Comparison of ENCODE assay signal across 1 cellular context in the genomic region with DNA sequence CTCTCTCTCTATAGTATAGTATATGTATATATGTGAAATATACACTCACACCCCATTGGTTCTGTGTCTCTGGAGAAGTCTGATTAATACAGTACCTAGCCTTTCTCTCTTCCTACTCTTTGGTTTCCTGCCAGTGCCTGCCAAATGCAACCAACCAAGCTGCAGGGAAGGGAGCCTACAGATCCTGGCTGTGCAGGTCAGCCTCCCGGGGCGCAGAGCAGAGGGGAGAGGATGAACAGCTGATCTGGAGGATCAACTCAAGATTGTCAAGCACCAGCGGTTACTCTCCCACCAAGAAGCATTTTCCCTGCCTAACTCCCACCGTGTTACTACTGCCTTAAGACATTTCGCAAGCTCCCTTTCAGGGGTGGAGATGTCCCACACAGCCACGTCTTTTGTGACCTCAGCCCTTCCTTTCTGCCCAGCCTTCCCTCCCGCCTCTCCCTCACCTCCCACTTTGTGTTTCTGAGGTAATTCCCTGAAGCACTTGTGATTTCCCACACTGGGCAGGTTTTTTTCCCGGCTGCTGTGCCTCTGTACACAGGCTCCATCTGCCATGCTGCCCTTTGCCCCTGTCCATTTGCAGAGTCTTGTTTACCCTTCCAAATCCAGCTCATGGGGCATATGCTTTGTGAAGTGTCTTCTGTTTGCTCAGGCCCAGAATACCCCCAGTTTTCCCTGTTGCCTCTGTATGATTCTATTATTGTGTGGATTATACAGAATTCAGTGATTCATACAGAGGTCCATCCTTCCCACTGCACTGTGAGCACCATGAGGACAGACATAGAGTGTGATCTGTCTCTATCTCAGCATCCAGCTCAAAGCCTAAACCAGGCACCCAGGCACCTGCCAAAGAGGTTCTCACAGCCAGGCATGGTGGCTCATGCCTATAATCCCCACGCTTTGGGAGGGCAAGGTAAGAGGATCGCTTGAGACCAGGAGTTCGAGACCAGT.
TF ChIP-seq lines count a peak whose summit lies in the region.

No MANE protein-coding gene starts in this region.

TF ChIP-seq in HepG2, 621 proteins besides CTCF, POLR2A, EP300 and RAD21 (continued from another document and continues in another):
- TF ChIP-seq, protein P1, sequence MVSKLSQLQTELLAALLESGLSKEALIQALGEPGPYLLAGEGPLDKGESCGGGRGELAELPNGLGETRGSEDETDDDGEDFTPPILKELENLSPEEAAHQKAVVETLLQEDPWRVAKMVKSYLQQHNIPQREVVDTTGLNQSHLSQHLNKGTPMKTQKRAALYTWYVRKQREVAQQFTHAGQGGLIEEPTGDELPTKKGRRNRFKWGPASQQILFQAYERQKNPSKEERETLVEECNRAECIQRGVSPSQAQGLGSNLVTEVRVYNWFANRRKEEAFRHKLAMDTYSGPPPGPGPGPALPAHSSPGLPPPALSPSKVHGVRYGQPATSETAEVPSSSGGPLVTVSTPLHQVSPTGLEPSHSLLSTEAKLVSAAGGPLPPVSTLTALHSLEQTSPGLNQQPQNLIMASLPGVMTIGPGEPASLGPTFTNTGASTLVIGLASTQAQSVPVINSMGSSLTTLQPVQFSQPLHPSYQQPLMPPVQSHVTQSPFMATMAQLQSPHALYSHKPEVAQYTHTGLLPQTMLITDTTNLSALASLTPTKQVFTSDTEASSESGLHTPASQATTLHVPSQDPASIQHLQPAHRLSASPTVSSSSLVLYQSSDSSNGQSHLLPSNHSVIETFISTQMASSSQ (IDR thresholded peaks at IDR 0.05; ENCODE audit: low read depth) = peak; percentile 73; the same call in 1 of the 2 replicates
- TF ChIP-seq, protein P1 (CRISPR knock-in tag; IDR thresholded peaks at IDR 0.05; ENCODE audit: borderline replicate concordance) = peak; percentile 90; the same call in 1 of the 2 replicates
- TF ChIP-seq ISL2 (CRISPR knock-in tag; IDR thresholded peaks at IDR 0.05) = peak; percentile 93
- TF ChIP-seq DPF2 (CRISPR knock-in tag; IDR thresholded peaks at IDR 0.05; ENCODE audit: borderline replicate concordance, low read depth) = peak; percentile 84
- TF ChIP-seq CHD4 (IDR thresholded peaks at IDR 0.05; ENCODE audit: borderline replicate concordance, low read length) = no peak
- TF ChIP-seq PHF5A (CRISPR knock-in tag; IDR thresholded peaks at IDR 0.05; ENCODE audit: low read depth, unreplicated experiment) = peak; percentile 40
- TF ChIP-seq SP2 (CRISPR knock-in tag; IDR thresholded peaks at IDR 0.05) = no peak
- 0 out of 2 replicates have a peak, but pooled peaks have one; percentile 36 for TF ChIP-seq ZNF136 (CRISPR knock-in tag; IDR thresholded peaks at IDR 0.05; ENCODE audit: low read depth)
- TF ChIP-seq GATAD1 (CRISPR knock-in tag; IDR thresholded peaks at IDR 0.05) = peak; percentile 72
- peak; percentile 57 for TF ChIP-seq POLR2G (IDR thresholded peaks at IDR 0.05; ENCODE audit: low read depth, low read length)
- TF ChIP-seq ZNF317 (CRISPR knock-in tag; IDR thresholded peaks at IDR 0.05) = peak; percentile 77; the same call in 1 of the 2 replicates
- TF ChIP-seq, protein P2, sequence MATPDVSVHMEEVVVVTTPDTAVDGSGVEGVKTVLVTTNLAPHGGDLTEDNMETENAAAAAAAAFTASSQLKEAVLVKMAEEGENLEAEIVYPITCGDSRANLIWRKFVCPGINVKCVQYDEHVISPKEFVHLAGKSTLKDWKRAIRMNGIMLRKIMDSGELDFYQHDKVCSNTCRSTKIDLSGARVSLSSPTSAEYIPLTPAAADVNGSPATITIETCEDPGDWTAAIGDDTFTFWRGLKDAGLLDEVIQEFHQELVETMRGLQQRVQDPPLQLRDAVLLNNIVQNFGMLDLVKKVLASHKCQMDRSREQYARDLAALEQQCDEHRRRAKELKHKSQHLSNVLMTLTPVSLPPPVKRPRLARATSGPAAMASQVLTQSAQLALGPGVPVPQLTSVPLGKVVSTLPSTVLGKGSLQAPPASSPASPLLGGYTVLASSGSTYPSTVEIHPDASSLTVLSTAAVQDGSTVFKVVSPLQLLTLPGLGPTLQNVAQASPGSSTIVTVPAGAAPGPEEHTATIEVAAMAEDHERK (CRISPR knock-in tag; IDR thresholded peaks at IDR 0.05; ENCODE audit: low read depth) = no peak
- TF ChIP-seq TGIF2 (CRISPR knock-in tag; IDR thresholded peaks at IDR 0.05) = peak; percentile 84
- TF ChIP-seq, protein P3, sequence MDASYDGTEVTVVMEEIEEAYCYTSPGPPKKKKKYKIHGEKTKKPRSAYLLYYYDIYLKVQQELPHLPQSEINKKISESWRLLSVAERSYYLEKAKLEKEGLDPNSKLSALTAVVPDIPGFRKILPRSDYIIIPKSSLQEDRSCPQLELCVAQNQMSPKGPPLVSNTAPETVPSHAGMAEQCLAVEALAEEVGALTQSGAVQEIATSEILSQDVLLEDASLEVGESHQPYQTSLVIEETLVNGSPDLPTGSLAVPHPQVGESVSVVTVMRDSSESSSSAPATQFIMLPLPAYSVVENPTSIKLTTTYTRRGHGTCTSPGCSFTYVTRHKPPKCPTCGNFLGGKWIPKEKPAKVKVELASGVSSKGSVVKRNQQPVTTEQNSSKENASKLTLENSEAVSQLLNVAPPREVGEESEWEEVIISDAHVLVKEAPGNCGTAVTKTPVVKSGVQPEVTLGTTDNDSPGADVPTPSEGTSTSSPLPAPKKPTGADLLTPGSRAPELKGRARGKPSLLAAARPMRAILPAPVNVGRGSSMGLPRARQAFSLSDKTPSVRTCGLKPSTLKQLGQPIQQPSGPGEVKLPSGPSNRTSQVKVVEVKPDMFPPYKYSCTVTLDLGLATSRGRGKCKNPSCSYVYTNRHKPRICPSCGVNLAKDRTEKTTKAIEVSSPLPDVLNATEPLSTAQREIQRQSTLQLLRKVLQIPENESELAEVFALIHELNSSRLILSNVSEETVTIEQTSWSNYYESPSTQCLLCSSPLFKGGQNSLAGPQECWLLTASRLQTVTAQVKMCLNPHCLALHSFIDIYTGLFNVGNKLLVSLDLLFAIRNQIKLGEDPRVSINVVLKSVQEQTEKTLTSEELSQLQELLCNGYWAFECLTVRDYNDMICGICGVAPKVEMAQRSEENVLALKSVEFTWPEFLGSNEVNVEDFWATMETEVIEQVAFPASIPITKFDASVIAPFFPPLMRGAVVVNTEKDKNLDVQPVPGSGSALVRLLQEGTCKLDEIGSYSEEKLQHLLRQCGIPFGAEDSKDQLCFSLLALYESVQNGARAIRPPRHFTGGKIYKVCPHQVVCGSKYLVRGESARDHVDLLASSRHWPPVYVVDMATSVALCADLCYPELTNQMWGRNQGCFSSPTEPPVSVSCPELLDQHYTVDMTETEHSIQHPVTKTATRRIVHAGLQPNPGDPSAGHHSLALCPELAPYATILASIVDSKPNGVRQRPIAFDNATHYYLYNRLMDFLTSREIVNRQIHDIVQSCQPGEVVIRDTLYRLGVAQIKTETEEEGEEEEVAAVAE (CRISPR knock-in tag; IDR thresholded peaks at IDR 0.05; ENCODE audit: borderline replicate concordance) = no peak
- peak; percentile 93 for TF ChIP-seq ZMYM4 (CRISPR knock-in tag; IDR thresholded peaks at IDR 0.05)
- TF ChIP-seq PRMT3 (CRISPR knock-in tag; IDR thresholded peaks at IDR 0.05; ENCODE audit: borderline replicate concordance, low read depth) = peak; percentile 67; the same call in 1 of the 2 replicates
- peak; percentile 94; the same call in 1 of the 2 replicates for TF ChIP-seq SMYD3 (CRISPR knock-in tag; IDR thresholded peaks at IDR 0.05)
- no peak for TF ChIP-seq ZFP36 (IDR thresholded peaks at IDR 0.05; ENCODE audit: borderline replicate concordance, low read depth, low read length, partially characterized antibody)
- TF ChIP-seq RARA (CRISPR knock-in tag; IDR thresholded peaks at IDR 0.05) = peak; percentile 85
- TF ChIP-seq MXI1 (IDR thresholded peaks at IDR 0.05; ENCODE audit: borderline replicate concordance, low read depth, low read length) = peak; percentile 58; the same call in 1 of the 3 replicates
- peak; percentile 54; the same call in 1 of the 2 replicates for TF ChIP-seq ZMYM2 (CRISPR knock-in tag; IDR thresholded peaks at IDR 0.05)
- TF ChIP-seq, protein P4, sequence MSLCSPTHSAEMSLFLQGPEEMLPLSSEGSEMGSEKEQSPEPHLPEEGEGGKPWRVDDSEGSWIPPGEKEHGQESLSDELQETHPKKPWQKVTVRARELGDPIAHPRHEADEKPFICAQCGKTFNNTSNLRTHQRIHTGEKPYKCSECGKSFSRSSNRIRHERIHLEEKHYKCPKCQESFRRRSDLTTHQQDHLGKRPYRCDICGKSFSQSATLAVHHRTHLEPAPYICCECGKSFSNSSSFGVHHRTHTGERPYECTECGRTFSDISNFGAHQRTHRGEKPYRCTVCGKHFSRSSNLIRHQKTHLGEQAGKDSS (CRISPR knock-in tag; IDR thresholded peaks at IDR 0.05; ENCODE audit: borderline replicate concordance, low read depth) = peak; percentile 48; the same call in 1 of the 2 replicates
- peak; percentile 87 to 88 for TF ChIP-seq NR2F1 (CRISPR knock-in tag; IDR thresholded peaks at IDR 0.05)
- peak; percentile 91; the same call in 1 of the 2 replicates for TF ChIP-seq SSRP1 (CRISPR knock-in tag; IDR thresholded peaks at IDR 0.05)
- no peak for TF ChIP-seq ZFP62 (CRISPR knock-in tag; IDR thresholded peaks at IDR 0.05)
- TF ChIP-seq, protein P5, sequence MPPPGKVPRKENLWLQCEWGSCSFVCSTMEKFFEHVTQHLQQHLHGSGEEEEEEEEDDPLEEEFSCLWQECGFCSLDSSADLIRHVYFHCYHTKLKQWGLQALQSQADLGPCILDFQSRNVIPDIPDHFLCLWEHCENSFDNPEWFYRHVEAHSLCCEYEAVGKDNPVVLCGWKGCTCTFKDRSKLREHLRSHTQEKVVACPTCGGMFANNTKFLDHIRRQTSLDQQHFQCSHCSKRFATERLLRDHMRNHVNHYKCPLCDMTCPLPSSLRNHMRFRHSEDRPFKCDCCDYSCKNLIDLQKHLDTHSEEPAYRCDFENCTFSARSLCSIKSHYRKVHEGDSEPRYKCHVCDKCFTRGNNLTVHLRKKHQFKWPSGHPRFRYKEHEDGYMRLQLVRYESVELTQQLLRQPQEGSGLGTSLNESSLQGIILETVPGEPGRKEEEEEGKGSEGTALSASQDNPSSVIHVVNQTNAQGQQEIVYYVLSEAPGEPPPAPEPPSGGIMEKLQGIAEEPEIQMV (CRISPR knock-in tag; IDR thresholded peaks at IDR 0.05; ENCODE audit: low read depth) = peak; percentile 72
- peak; percentile 96 for TF ChIP-seq PITX1 (CRISPR knock-in tag; IDR thresholded peaks at IDR 0.05)
- TF ChIP-seq, protein P6, sequence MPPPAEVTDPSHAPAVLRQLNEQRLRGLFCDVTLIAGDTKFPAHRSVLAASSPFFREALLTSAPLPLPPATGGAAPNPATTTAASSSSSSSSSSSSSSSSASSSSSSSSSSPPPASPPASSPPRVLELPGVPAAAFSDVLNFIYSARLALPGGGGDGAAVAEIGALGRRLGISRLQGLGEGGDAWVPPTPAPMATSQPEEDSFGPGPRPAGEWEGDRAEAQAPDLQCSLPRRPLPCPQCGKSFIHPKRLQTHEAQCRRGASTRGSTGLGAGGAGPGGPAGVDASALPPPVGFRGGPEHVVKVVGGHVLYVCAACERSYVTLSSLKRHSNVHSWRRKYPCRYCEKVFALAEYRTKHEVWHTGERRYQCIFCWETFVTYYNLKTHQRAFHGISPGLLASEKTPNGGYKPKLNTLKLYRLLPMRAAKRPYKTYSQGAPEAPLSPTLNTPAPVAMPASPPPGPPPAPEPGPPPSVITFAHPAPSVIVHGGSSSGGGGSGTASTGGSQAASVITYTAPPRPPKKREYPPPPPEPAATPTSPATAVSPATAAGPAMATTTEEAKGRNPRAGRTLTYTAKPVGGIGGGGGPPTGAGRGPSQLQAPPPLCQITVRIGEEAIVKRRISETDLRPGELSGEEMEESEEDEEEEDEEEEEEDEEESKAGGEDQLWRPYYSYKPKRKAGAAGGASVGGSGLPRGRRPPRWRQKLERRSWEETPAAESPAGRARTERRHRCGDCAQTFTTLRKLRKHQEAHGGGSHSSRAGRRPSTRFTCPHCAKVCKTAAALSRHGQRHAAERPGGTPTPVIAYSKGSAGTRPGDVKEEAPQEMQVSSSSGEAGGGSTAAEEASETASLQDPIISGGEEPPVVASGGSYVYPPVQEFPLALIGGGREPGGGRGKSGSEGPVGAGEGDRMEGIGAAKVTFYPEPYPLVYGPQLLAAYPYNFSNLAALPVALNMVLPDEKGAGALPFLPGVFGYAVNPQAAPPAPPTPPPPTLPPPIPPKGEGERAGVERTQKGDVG (CRISPR knock-in tag; IDR thresholded peaks at IDR 0.05; ENCODE audit: borderline replicate concordance) = peak; percentile 76; the same call in 1 of the 2 replicates
- peak; percentile 48; the same call in 1 of the 2 replicates for TF ChIP-seq ZNF629 (CRISPR knock-in tag; conservative IDR thresholded peaks at IDR 0.05)
- peak; percentile 45; the same call in 1 of the 2 replicates for TF ChIP-seq ZNF652 (CRISPR knock-in tag; IDR thresholded peaks at IDR 0.05; ENCODE audit: borderline replicate concordance, low read depth)
- TF ChIP-seq, protein P7, sequence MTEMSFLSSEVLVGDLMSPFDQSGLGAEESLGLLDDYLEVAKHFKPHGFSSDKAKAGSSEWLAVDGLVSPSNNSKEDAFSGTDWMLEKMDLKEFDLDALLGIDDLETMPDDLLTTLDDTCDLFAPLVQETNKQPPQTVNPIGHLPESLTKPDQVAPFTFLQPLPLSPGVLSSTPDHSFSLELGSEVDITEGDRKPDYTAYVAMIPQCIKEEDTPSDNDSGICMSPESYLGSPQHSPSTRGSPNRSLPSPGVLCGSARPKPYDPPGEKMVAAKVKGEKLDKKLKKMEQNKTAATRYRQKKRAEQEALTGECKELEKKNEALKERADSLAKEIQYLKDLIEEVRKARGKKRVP (CRISPR knock-in tag; IDR thresholded peaks at IDR 0.05) = peak in 1 of 2 experiments; percentile 85; a peak in 2 of 4 replicates
- peak; percentile 96 for TF ChIP-seq GATAD2A (CRISPR knock-in tag; IDR thresholded peaks at IDR 0.05)
- peak in 1 of 2 experiments; percentile 88; a peak in 2 of 4 replicates for TF ChIP-seq KLF16 (CRISPR knock-in tag; IDR thresholded peaks at IDR 0.05)
- TF ChIP-seq PCBP2 (optimal IDR thresholded peaks at IDR 0.05; ENCODE audit: low read depth, low read length, poor library complexity, severe bottlenecking) = no peak
- no peak for TF ChIP-seq KLF15 (CRISPR knock-in tag; IDR thresholded peaks at IDR 0.05; ENCODE audit: borderline replicate concordance)
- 0 out of 2 replicates have a peak, but pooled peaks have one; percentile 16 for TF ChIP-seq MIXL1 (CRISPR knock-in tag; IDR thresholded peaks at IDR 0.05)
- TF ChIP-seq ZNF883 (CRISPR knock-in tag; IDR thresholded peaks at IDR 0.05; ENCODE audit: not compliant biosample characterization) = peak; percentile 49
- TF ChIP-seq, protein P8, sequence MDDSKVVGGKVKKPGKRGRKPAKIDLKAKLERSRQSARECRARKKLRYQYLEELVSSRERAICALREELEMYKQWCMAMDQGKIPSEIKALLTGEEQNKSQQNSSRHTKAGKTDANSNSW (CRISPR knock-in tag; IDR thresholded peaks at IDR 0.05; ENCODE audit: borderline replicate concordance) = no peak
